Comparison of ENCODE assay signal across 16 cellular contexts in the genomic region with DNA sequence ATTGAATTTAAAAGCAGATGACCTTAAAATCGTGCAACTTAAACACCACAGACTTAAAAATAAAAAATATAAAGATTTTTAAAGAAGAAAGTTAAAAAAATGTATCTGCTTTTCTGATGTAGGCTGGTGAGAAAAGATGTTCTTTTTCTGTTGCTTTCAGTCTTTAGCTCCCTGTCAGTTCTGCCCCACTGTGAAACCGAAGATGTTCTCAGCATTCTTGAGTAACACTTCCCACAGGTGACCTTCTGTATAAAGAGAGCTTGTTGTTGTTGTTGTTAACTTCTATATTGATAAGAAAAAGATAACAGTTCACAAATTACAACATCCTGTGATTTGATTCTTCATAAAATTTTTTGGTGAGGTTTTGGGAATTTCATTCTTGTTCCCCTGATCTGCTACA.
DNase-seq lines count a peak whose midpoint lies in the region; FAIRE-seq and TF ChIP-seq lines count a peak whose summit lies in the region.
"Had no signal": no experiment of that assay in that cellular context is flagged by ENCODE, and none has a peak within 500 bp of the region (broad histone marks: within the 10 kb centered on the region; RNA-seq: fewer than 3 reads in every experiment).

No MANE protein-coding gene starts in this region.

- FAIRE-seq in GM12891 (lab: Jason Lieb, UNC) = peak; percentile 33
- FAIRE-seq: endothelial cell of umbilical vein had no signal

- CTCF ChIA-PET in CD4-positive, alpha-beta memory T cell (lab: Charles Lee; ENCODE audit: partially characterized antibody) = no interaction called here

- intact Hi-C loops in CD4-positive, alpha-beta memory T cell (cut with micrococcal nuclease) = no loop called here
- intact Hi-C loops in colonic mucosa (cut with DNase I) = no loop called here

- no peaks in the 10 kb centered on the region for H3K9me2 ChIP-seq in MM.1S (replicated peaks; ENCODE audit: insufficient read depth, low read length)
- H3K9me2 ChIP-seq: SK-N-SH had no signal

- TF ChIP-seq CTCF in MM.1S (IDR thresholded peaks at IDR 0.05; ENCODE audit: low read length) = no peak
- TF ChIP-seq CTCF in colonic mucosa (IDR thresholded peaks at IDR 0.05) = no peak

- peaks cover 39 to 68% (median 55%) of the 10 kb centered on the region in 4 donors for H3K4me1 Mint-ChIP-seq in CD4-positive, alpha-beta memory T cell

- H3K9me3 Mint-ChIP-seq in CD4-positive, alpha-beta memory T cell = no peaks in the 10 kb centered on the region
- H3K9me3 Mint-ChIP-seq: stimulated activated naive B cell treated with anti-CD40 and anti-IgM and Interleukin-4, amounts not matched to agents 10 μg/mL and 1 μg/mL and 100 μg/mL, for 72 hours had no signal

- peak overlapping the region; percentile 45 to 96 (median 94) for H3K27ac Mint-ChIP-seq in CD4-positive, alpha-beta memory T cell

- H3F3A ChIP-seq in MM.1S (ENCODE audit: insufficient read depth, low read length) = peaks cover 10% of the 10 kb centered on the region

- no peaks in the 10 kb centered on the region for H3K36me3 ChIP-seq in CD4-positive, alpha-beta memory T cell (ENCODE audit: insufficient read depth, low read length)
- H3K36me3 ChIP-seq in MM.1S (replicated peaks; ENCODE audit: insufficient read depth, low read length) (no peaks in the 10 kb centered on the region), colonic mucosa (no peaks in the 10 kb centered on the region)
- H3K36me3 ChIP-seq: heart right ventricle, lower lobe of right lung had no signal

- peak overlapping the region; percentile 51; the same call in 1 of the 2 replicates for H3K4me2 ChIP-seq in MM.1S (ENCODE audit: low read depth, low read length)
- H3K4me2 ChIP-seq: SK-N-SH had no signal

- peaks cover 51% of the 10 kb centered on the region for H3K4me1 ChIP-seq in CD4-positive, alpha-beta memory T cell (ENCODE audit: insufficient read depth, low read length)
- H3K4me1 ChIP-seq in MM.1S (ENCODE audit: low read length) (peaks cover 24% of the 10 kb centered on the region; the same call in 1 of the 2 replicates), colonic mucosa (peaks cover 14% of the 10 kb centered on the region)

- no peak overlapping the region for H2AFZ ChIP-seq in MM.1S (ENCODE audit: low read length)

- H3K9me3 ChIP-seq in CD4-positive, alpha-beta memory T cell (ENCODE audit: control insufficient read depth in 1 of 2, low read length in 2 of 2) = no peaks in the 10 kb centered on the region
- H3K9me3 ChIP-seq in MM.1S (replicated peaks; ENCODE audit: insufficient read depth, low read length) (no peaks in the 10 kb centered on the region), colonic mucosa (no peaks in the 10 kb centered on the region)
- H3K9me3 ChIP-seq: lower lobe of right lung, SK-N-SH had no signal

- no peak for TF ChIP-seq POLR2A in GM12891 (IDR thresholded peaks at IDR 0.05; ENCODE audit: low read depth, low read length)

- H3K27me3 Mint-ChIP-seq in CD4-positive, alpha-beta memory T cell = no peaks in the 10 kb centered on the region
- H3K27me3 Mint-ChIP-seq: stimulated activated naive B cell treated with anti-CD40 and anti-IgM and Interleukin-4, amounts not matched to agents 10 μg/mL and 1 μg/mL and 100 μg/mL, for 72 hours had no signal

- H3K9ac ChIP-seq in MM.1S (ENCODE audit: low read length) (no peak overlapping the region), colonic mucosa (ENCODE audit: low read depth in 2 of 2, low read length in 2 of 2) (no peak overlapping the region)
- H3K9ac ChIP-seq: SK-N-SH had no signal

- H3K79me2 ChIP-seq in MM.1S (ENCODE audit: low read length) = no peaks in the 10 kb centered on the region; the same call in 1 of the 2 replicates

- peak in 1 of 5 donors; percentile 48 for DNase-seq in CD4-positive, alpha-beta memory T cell
- DNase-seq in GM12891 (ENCODE audit: insufficient read length, low spot score) (no peak), MM.1S (peak; percentile 35), colonic mucosa (no peak), DMS114 treated with DMSO at 0.1 percent for 48 hours (lab: John Stamatoyannopoulos, UW; ENCODE audit: unreplicated experiment) (no peak), NCI-H2029 (lab: John Stamatoyannopoulos, UW) (no peak), activated gamma-delta T cell (lab: John Stamatoyannopoulos, UW) (no peak)
- no peak for DNase-seq in effector CD4-positive, alpha-beta T cell
- DNase-seq: heart right ventricle; lower lobe of right lung; NCI-H1105; NCI-H524 treated with DMSO at 0.1 percent for 48 hours; occipital lobe; SK-N-SH; stimulated activated naive B cell treated with anti-CD40 and anti-IgM and Interleukin-4, amounts not matched to agents 10 μg/mL and 1 μg/mL and 100 μg/mL, for 72 hours had no signal

- peak overlapping the region in 6 of 8 donors; percentile 23 to 93 (median 68) for H3K4me3 Mint-ChIP-seq in CD4-positive, alpha-beta memory T cell

- H3K4me3 ChIP-seq in CD4-positive, alpha-beta memory T cell (ENCODE audit: low read length in 2 of 2) = no peak overlapping the region
- H3K4me3 ChIP-seq in MM.1S (ENCODE audit: low read length) = no peak overlapping the region; the same call in 1 of the 2 replicates
- no peak overlapping the region for H3K4me3 ChIP-seq in colonic mucosa
- H3K4me3 ChIP-seq: heart right ventricle, lower lobe of right lung had no signal

- peak overlapping the region; percentile 65 for H3K27ac ChIP-seq in CD4-positive, alpha-beta memory T cell (ENCODE audit: low read depth, low read length)
- H3K27ac ChIP-seq in MM.1S (ENCODE audit: low read length) (no peak overlapping the region), colonic mucosa (peak overlapping the region; percentile 63)

- POLR2A ChIA-PET in CD4-positive, alpha-beta memory T cell (lab: Charles Lee; ENCODE audit: partially characterized antibody) = interaction anchor here (2.1 kb wide), 1 partner anchor 232 kb away, joined by 11 read pairs; no protein-coding TSS in a partner anchor

- no peaks in the 10 kb centered on the region for H3K36me3 Mint-ChIP-seq in CD4-positive, alpha-beta memory T cell

- H4K20me1 ChIP-seq in MM.1S (ENCODE audit: insufficient read depth, low read length) = no peaks in the 10 kb centered on the region

- H3K27me3 ChIP-seq in CD4-positive, alpha-beta memory T cell (ENCODE audit: insufficient read depth, low read length) = no peaks in the 10 kb centered on the region
- H3K27me3 ChIP-seq in MM.1S (replicated peaks; ENCODE audit: insufficient read depth, low read length) (no peaks in the 10 kb centered on the region; the same call in 1 of the 2 replicates), colonic mucosa (no peaks in the 10 kb centered on the region)
- H3K27me3 ChIP-seq: heart right ventricle had no signal

TF ChIP-seq in GM12891, 5 proteins besides CTCF, POLR2A, EP300 and RAD21:
- TF ChIP-seq POU2F2 (IDR thresholded peaks at IDR 0.05; ENCODE audit: low read depth, low read length) (no peak), POLR2AphosphoS5 (IDR thresholded peaks at IDR 0.05; ENCODE audit: low read depth, low read length) (no peak), PAX5 (IDR thresholded peaks at IDR 0.05; ENCODE audit: insufficient read depth, low read length, severe bottlenecking) (no peak), TAF1 (IDR thresholded peaks at IDR 0.05; ENCODE audit: low read depth, low read length) (no peak), SPI1 (IDR thresholded peaks at IDR 0.05; ENCODE audit: low read depth, low read length) (no peak)
